20 cellular contexts compared by ENCODE assay signal in the genomic region with DNA sequence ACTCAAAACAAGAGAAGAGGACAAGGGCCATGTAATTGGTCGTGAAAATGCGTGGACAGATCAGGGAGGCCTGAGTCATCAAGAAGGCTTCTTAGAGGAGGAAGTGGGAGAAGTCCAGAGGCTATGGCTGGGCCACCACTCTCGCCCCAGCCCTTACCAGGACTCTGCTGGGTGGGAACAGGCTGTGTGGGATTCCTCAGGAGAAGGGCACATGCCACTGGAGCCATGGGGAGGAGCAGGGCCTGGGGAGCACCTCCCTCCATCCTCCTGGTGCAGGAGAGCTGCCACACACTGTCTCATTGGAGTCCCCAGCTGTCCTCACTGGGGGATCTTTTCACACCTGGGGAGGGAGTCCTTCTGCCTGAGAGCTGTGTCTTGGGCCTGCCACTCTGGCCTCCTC. TPM values are rescaled to one million over a fixed set of nuclear protein-coding genes. Genes with fewer than 3 reads are reported as not detected.
A peak's percentile ranks its signal among the peaks of the same experiment; 100 is the strongest.
DNase-seq lines count a peak whose midpoint lies in the region; ATAC-seq, FAIRE-seq and TF ChIP-seq lines count a peak whose summit lies in the region.
"Had no signal": no experiment of that assay in that cellular context is flagged by ENCODE, and none has a peak within 500 bp of the region (broad histone marks: within the 10 kb centered on the region; RNA-seq: fewer than 3 reads in every experiment).

No MANE protein-coding gene starts in this region.

- H3K9me3 ChIP-seq in PC-3 (ENCODE audit: low read length) (no peaks in the 10 kb centered on the region), endothelial cell of umbilical vein (replicated peaks; ENCODE audit: control insufficient read depth, insufficient read depth, low read length) (no peaks in the 10 kb centered on the region), osteoblast (ENCODE audit: low read depth, low read length) (no peaks in the 10 kb centered on the region)
- no peaks in the 10 kb centered on the region for H3K9me3 ChIP-seq in CD4-positive, alpha-beta T cell (ENCODE audit: control insufficient read depth, low read length)
- H3K9me3 ChIP-seq: lower lobe of right lung, sigmoid colon had no signal

- H3K27me3 ChIP-seq in PC-3 (ENCODE audit: low read length) (no peaks in the 10 kb centered on the region), endothelial cell of umbilical vein (ENCODE audit: control insufficient read depth in 2 of 2, insufficient read depth in 2 of 2, low read length in 2 of 2) (no peaks in the 10 kb centered on the region), osteoblast (ENCODE audit: insufficient read depth, low read length) (no peaks in the 10 kb centered on the region)
- no peaks in the 10 kb centered on the region for H3K27me3 ChIP-seq in CD4-positive, alpha-beta T cell (ENCODE audit: control insufficient read depth, insufficient read depth, low read length)
- H3K27me3 ChIP-seq: sigmoid colon had no signal

- no peak for TF ChIP-seq CTCF in PC-3 (conservative IDR thresholded peaks at IDR 0.05; ENCODE audit: low read depth, low read length)
- TF ChIP-seq CTCF in endothelial cell of umbilical vein (IDR thresholded peaks at IDR 0.05; ENCODE audit: extremely low read depth in 1 of 2, insufficient read depth in 1 of 2, low read depth in 1 of 2, low read length in 2 of 2) = no peak
- TF ChIP-seq CTCF in osteoblast (IDR thresholded peaks at IDR 0.05; ENCODE audit: extremely low read depth, low read depth, low read length) = no peak
- TF ChIP-seq CTCF in CD4-positive, alpha-beta T cell (IDR thresholded peaks at IDR 0.05) = no peak

- no peaks in the 10 kb centered on the region for H3K9me2 ChIP-seq in PC-3 (replicated peaks; ENCODE audit: low read length)

- H2AFZ ChIP-seq in PC-3 (ENCODE audit: low read length) = peak overlapping the region; percentile 49; the same call in 1 of the 2 replicates
- peak overlapping the region; percentile 70 for H2AFZ ChIP-seq in endothelial cell of umbilical vein (ENCODE audit: low read depth, low read length)
- H2AFZ ChIP-seq in osteoblast (ENCODE audit: low read length) = peak overlapping the region; percentile 94

- H3K4me1 ChIP-seq in PC-3 (ENCODE audit: insufficient read depth, low read length) = peaks cover 47% of the 10 kb centered on the region
- H3K4me1 ChIP-seq in endothelial cell of umbilical vein (ENCODE audit: control insufficient read depth, extremely low read depth, insufficient read depth, low read length) = peaks cover 37% of the 10 kb centered on the region
- peaks cover 23% of the 10 kb centered on the region for H3K4me1 ChIP-seq in osteoblast (ENCODE audit: insufficient read depth, low read length)

- ATAC-seq in PC-3 = no peak
- no peak for ATAC-seq in CD4-positive, alpha-beta T cell (ENCODE audit: poor library complexity)
- no peak for ATAC-seq in HG02678 (IDR thresholded peaks at IDR 0.05; ENCODE audit: unreplicated experiment)
- ATAC-seq: activated CD4-positive, CD25-positive, alpha-beta regulatory T cell treated with anti-CD3 and anti-CD28 coated beads, Interleukin-2, amount 50 U/mL, for 24 hours had no signal

- no peak overlapping the region for H3K4me3 ChIP-seq in PC-3 (ENCODE audit: low read length)
- H3K4me3 ChIP-seq in endothelial cell of umbilical vein (replicated peaks in 1 of 3; ENCODE audit: insufficient read depth in 1 of 3, low read depth in 1 of 3, low read length in 3 of 3) = no peak overlapping the region
- no peak overlapping the region for H3K4me3 ChIP-seq in osteoblast (ENCODE audit: insufficient read depth, low read length)
- H3K4me3 ChIP-seq: BLaER1, lower lobe of right lung, sigmoid colon had no signal

- no peak overlapping the region for H3K4me3 Mint-ChIP-seq in CD4-positive, alpha-beta T cell
- H3K4me3 Mint-ChIP-seq: activated naive CD8-positive, alpha-beta T cell; IgD-negative memory B cell; nephron progenitor cell had no signal

- no peak overlapping the region for H3K27ac ChIP-seq in PC-3 (ENCODE audit: low read length)
- no peak overlapping the region for H3K27ac ChIP-seq in endothelial cell of umbilical vein (ENCODE audit: insufficient read depth, low read depth, low read length)
- no peak overlapping the region for H3K27ac ChIP-seq in osteoblast (ENCODE audit: low read depth, low read length)
- no peak overlapping the region for H3K27ac ChIP-seq in CD4-positive, alpha-beta T cell (ENCODE audit: low read depth, low read length)
- H3K27ac ChIP-seq in caudate nucleus (ENCODE audit: low read depth, low read length) = no peak overlapping the region
- H3K27ac ChIP-seq: BLaER1, lower lobe of right lung, sigmoid colon had no signal

- no peak overlapping the region for H3K27ac Mint-ChIP-seq in CD4-positive, alpha-beta T cell
- H3K27ac Mint-ChIP-seq: activated naive CD8-positive, alpha-beta T cell; IgD-negative memory B cell; nephron progenitor cell had no signal

- no TSS peak for BruUV-seq in PC-3 (replicated peaks; lab: Mats Ljungman, UMichigan)
- BruUV-seq in endothelial cell of umbilical vein (replicated peaks; lab: Mats Ljungman, UMichigan) = no TSS peak

- no peaks in the 10 kb centered on the region for H3K9me3 Mint-ChIP-seq in CD4-positive, alpha-beta T cell

- CTCF ChIA-PET in PC-3 (lab: Charles Lee) (no interaction called here), endothelial cell of umbilical vein (lab: Charles Lee) (interaction anchor here (2.7 kb wide), 1 partner anchor 70 kb away, joined by 8 read pairs; no protein-coding TSS in a partner anchor)
- CTCF ChIA-PET in CD4-positive, alpha-beta T cell (lab: Charles Lee) = no interaction called here

- H3F3A ChIP-seq in PC-3 (ENCODE audit: low read length, unreplicated experiment) = peaks cover 2% of the 10 kb centered on the region

- H3K4me2 ChIP-seq in PC-3 (ENCODE audit: low read length) = no peak overlapping the region
- H3K4me2 ChIP-seq in endothelial cell of umbilical vein (ENCODE audit: insufficient read depth, low read length) = no peak overlapping the region
- H3K4me2 ChIP-seq in osteoblast (ENCODE audit: insufficient read depth, low read length) = no peak overlapping the region
- H3K4me2 ChIP-seq: BLaER1 had no signal

- intact Hi-C loops in PC-3 (cut with micrococcal nuclease) (no loop called here), endothelial cell of umbilical vein (cut with micrococcal nuclease) (no loop called here)
- intact Hi-C loops in CD4-positive, alpha-beta T cell (cut with DNase I, micrococcal nuclease) = no loop called here

- H3K27me3 Mint-ChIP-seq in CD4-positive, alpha-beta T cell = peaks cover 17% of the 10 kb centered on the region

- H3K9ac ChIP-seq in PC-3 (ENCODE audit: low read length) (no peak overlapping the region), endothelial cell of umbilical vein (replicated peaks; ENCODE audit: extremely low read depth, insufficient read depth, low read length) (no peak overlapping the region)
- H3K9ac ChIP-seq: BLaER1 had no signal

- no peaks in the 10 kb centered on the region for H3K4me1 Mint-ChIP-seq in CD4-positive, alpha-beta T cell (ENCODE audit: low read depth)

- FAIRE-seq in GM12891 (lab: Jason Lieb, UNC) (no peak), endothelial cell of umbilical vein (lab: Jason Lieb, UNC) (peak; percentile 77)

- H3K36me3 Mint-ChIP-seq in CD4-positive, alpha-beta T cell (ENCODE audit: low read depth) = no peaks in the 10 kb centered on the region

- POLR2A ChIA-PET in PC-3 (lab: Charles Lee; ENCODE audit: unreplicated experiment) (no interaction called here), endothelial cell of umbilical vein (lab: Charles Lee) (no interaction called here)
- POLR2A ChIA-PET in CD4-positive, alpha-beta T cell (lab: Charles Lee) = interaction anchor here (0.8 kb wide), 1 partner anchor 9 kb away, joined by 3 read pairs; no protein-coding TSS in a partner anchor

- DNase-seq in GM12891 (ENCODE audit: insufficient read length, low spot score) = no peak
- DNase-seq in PC-3 = no peak
- no peak for DNase-seq in endothelial cell of umbilical vein (ENCODE audit: low read depth, low spot score)
- peak; percentile 93 for DNase-seq in osteoblast (ENCODE audit: insufficient read length, low spot score, missing footprints)
- DNase-seq in CD4-positive, alpha-beta T cell = no peak
- DNase-seq in caudate nucleus (lab: John Stamatoyannopoulos, UW) = no peak
- DNase-seq in NCI-H2227 (lab: John Stamatoyannopoulos, UW; ENCODE audit: unreplicated experiment) = no peak
- DNase-seq: activated CD8-positive, alpha-beta memory T cell treated with anti-CD3 and anti-CD28 coated beads, Interleukin-2, amount 50 U/mL, for 48 hours; cerebellar nuclear complex; lower lobe of right lung; NCI-H187; NCI-H82; nephron progenitor cell; sigmoid colon; stimulated activated naive CD4-positive, alpha-beta T cell had no signal

- dilution Hi-C loops in endothelial cell of umbilical vein (cut with MboI; ENCODE audit: extremely low pct_ligation_motif_present, low sequenced_read_pairs) = no loop called here

- H4K20me1 ChIP-seq in PC-3 (ENCODE audit: low read length) = no peaks in the 10 kb centered on the region
- H4K20me1 ChIP-seq in endothelial cell of umbilical vein (replicated peaks; ENCODE audit: control insufficient read depth, extremely low read depth, insufficient read depth, low read length) = no peaks in the 10 kb centered on the region
- H4K20me1 ChIP-seq in osteoblast (ENCODE audit: insufficient read depth, low read length) = no peaks in the 10 kb centered on the region

- no peak for TF ChIP-seq POLR2A in GM12891 (IDR thresholded peaks at IDR 0.05; ENCODE audit: low read depth, low read length)
- TF ChIP-seq POLR2A in endothelial cell of umbilical vein (IDR thresholded peaks at IDR 0.05; ENCODE audit: low read depth, low read length) = no peak

- no peaks in the 10 kb centered on the region for H3K79me2 ChIP-seq in PC-3 (ENCODE audit: low read length)
- H3K79me2 ChIP-seq in endothelial cell of umbilical vein (ENCODE audit: control insufficient read depth, insufficient read depth, low read length) = no peaks in the 10 kb centered on the region
- H3K79me2 ChIP-seq in osteoblast (ENCODE audit: insufficient read depth, low read length) = no peaks in the 10 kb centered on the region

- no peaks in the 10 kb centered on the region for H3K36me3 ChIP-seq in PC-3 (ENCODE audit: low read depth, low read length)
- H3K36me3 ChIP-seq in endothelial cell of umbilical vein (ENCODE audit: control insufficient read depth in 2 of 2, extremely low read depth in 1 of 2, insufficient read depth in 2 of 2, low read length in 2 of 2) = no peaks in the 10 kb centered on the region
- H3K36me3 ChIP-seq in osteoblast (ENCODE audit: insufficient read depth, low read length) = no peaks in the 10 kb centered on the region
- H3K36me3 ChIP-seq: BLaER1, lower lobe of right lung, sigmoid colon had no signal

- no peaks in the 10 kb centered on the region for H3K9me1 ChIP-seq in endothelial cell of umbilical vein (replicated peaks; ENCODE audit: control insufficient read depth, extremely low read depth, insufficient read depth, low read length)

RNA-seq across cellular contexts. Expression of gene RALB, which starts 9.4 kb away (rescaled TPM):
- 48.0 TPM for polyA plus RNA-seq in GM12891 (2012; ENCODE audit: low read depth, missing spikeins)
- total RNA-seq in PC-3 (2014; rRNA removed) = 49.1 and 57.9 TPM in 2 replicates
- total RNA-seq in endothelial cell of umbilical vein = 106 and 115 TPM in 2 replicates
- polyA plus RNA-seq in endothelial cell of umbilical vein = 78.5 and 105 TPM in 2 replicates
- 112 and 126 TPM in 2 replicates for polyA plus RNA-seq in endothelial cell of umbilical vein (2011; cell fraction: cytosol; rRNA removed)
- 45.0 and 63.8 TPM in 2 replicates for polyA plus RNA-seq in endothelial cell of umbilical vein (2011; cell fraction: nucleus; rRNA removed)
- 134 and 137 TPM in 2 replicates for polyA plus RNA-seq in endothelial cell of umbilical vein (2012)
- 61.2 and 62.9 TPM in 2 replicates for polyA minus RNA-seq in endothelial cell of umbilical vein
- polyA minus RNA-seq in endothelial cell of umbilical vein (2011; cell fraction: cytosol; rRNA and poly(A)+ RNA removed) = 13.2 TPM
- polyA minus RNA-seq in endothelial cell of umbilical vein (2011; cell fraction: nucleus; rRNA and poly(A)+ RNA removed) = 23.8 and 31.1 TPM in 2 replicates
- total RNA-seq in osteoblast = 48.5 and 48.6 TPM in 2 replicates
- 1 to 10 TPM; 3.1 to 3.6 TPM for total RNA-seq in CD4-positive, alpha-beta T cell

RNA-seq across cellular contexts. Expression of gene TMEM185B, which starts 20.0 kb away (rescaled TPM):
- polyA plus RNA-seq in GM12891 (2012; ENCODE audit: low read depth, missing spikeins) = 6.5 TPM
- total RNA-seq in PC-3 (2014; rRNA removed) (67.5 and 83.6 TPM in 2 replicates), endothelial cell of umbilical vein (23.9 and 29.9 TPM in 2 replicates), osteoblast (42.1 and 46.7 TPM in 2 replicates)
- polyA plus RNA-seq in endothelial cell of umbilical vein = 31.5 and 31.8 TPM in 2 replicates
- 19.4 and 22.1 TPM in 2 replicates for polyA plus RNA-seq in endothelial cell of umbilical vein (2011; cell fraction: cytosol; rRNA removed)
- polyA plus RNA-seq in endothelial cell of umbilical vein (2011; cell fraction: nucleus; rRNA removed) = 18.4 and 18.7 TPM in 2 replicates
- 30.3 and 33.3 TPM in 2 replicates for polyA plus RNA-seq in endothelial cell of umbilical vein (2012)
- polyA minus RNA-seq in endothelial cell of umbilical vein = 28.4 and 28.7 TPM in 2 replicates
- polyA minus RNA-seq in endothelial cell of umbilical vein (2011; cell fraction: cytosol; rRNA and poly(A)+ RNA removed) = 6.5 TPM
- 11.4 and 12.5 TPM in 2 replicates for polyA minus RNA-seq in endothelial cell of umbilical vein (2011; cell fraction: nucleus; rRNA and poly(A)+ RNA removed)
- total RNA-seq in CD4-positive, alpha-beta T cell = 10 to 100 TPM; 17.7 to 19.0 TPM

Comparison
In these comparisons a context has a peak if more than half of its experiments do, and no peak if none do; other contexts are left out.
1. RNA of gene RALB, which starts 9.4 kb away (total RNA-seq): 106 to 115 TPM in endothelial cell of umbilical vein, 49.1 to 57.9 TPM in PC-3 and 48.5 to 48.6 TPM in osteoblast; 3.1 to 3.6 TPM in CD4-positive, alpha-beta T cell; every median in the first group is over 10 times any median in the second.
2. Peak in every context shown above with its lines, with median percentiles within 50 percentile points of each other: H2AFZ ChIP-seq.